In the genomic region with DNA sequence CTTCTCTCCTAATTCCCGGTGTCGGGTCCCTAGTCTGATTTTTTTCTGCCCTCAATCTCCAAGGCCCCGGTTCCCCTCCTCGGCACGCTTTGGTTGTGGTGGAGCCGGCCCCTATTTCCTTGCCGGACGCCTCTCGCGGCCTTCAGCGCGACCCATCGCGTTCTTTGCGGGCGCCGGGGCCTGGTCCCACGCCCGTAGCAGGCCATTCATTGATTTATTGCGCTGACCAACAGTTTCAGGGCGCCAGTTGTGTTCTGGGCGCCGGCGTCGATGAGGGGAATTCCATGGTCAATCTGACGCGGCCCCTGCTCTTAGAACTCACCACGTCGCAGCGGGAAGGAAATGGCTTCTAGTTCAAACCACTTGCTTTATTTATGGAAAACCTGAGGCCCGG, we compare ENCODE assay signal across 8 cellular contexts. TPM values are rescaled to one million over a fixed set of nuclear protein-coding genes. Genes with fewer than 3 reads are reported as not detected.
A peak's percentile ranks its signal among the peaks of the same experiment; 100 is the strongest.
DNase-seq lines count a peak whose midpoint lies in the region; ATAC-seq and TF ChIP-seq lines count a peak whose summit lies in the region.

No MANE protein-coding gene starts in this region.

- no peaks in the 10 kb centered on the region for H3K27me3 Mint-ChIP-seq in naive B cell
- H3K27me3 Mint-ChIP-seq in stimulated activated naive B cell treated with anti-CD40 and anti-IgM and Interleukin-4, amounts not matched to agents 10 μg/mL and 1 μg/mL and 100 μg/mL, for 72 hours: no peaks in the 10 kb centered on the region

- no peaks in the 10 kb centered on the region for H3K36me3 Mint-ChIP-seq in naive B cell
- H3K36me3 Mint-ChIP-seq in stimulated activated naive B cell treated with anti-CD40 and anti-IgM and Interleukin-4, amounts not matched to agents 10 μg/mL and 1 μg/mL and 100 μg/mL, for 72 hours: peaks cover 18 to 34% of the 10 kb centered on the region in 2 donors

- H3K9me3 Mint-ChIP-seq in naive B cell: no peaks in the 10 kb centered on the region
- no peaks in the 10 kb centered on the region for H3K9me3 Mint-ChIP-seq in stimulated activated naive B cell treated with anti-CD40 and anti-IgM and Interleukin-4, amounts not matched to agents 10 μg/mL and 1 μg/mL and 100 μg/mL, for 72 hours

- peaks cover 43 to 62% (median 54%) of the 10 kb centered on the region in 3 donors for H3K4me1 Mint-ChIP-seq in naive B cell
- peaks cover 29 to 50% of the 10 kb centered on the region in 2 donors for H3K4me1 Mint-ChIP-seq in stimulated activated naive B cell treated with anti-CD40 and anti-IgM and Interleukin-4, amounts not matched to agents 10 μg/mL and 1 μg/mL and 100 μg/mL, for 72 hours

- H3K4me3 Mint-ChIP-seq in naive B cell: peak overlapping the region; percentile 89 to 99 (median 98)
- H3K4me3 Mint-ChIP-seq in stimulated activated naive B cell treated with anti-CD40 and anti-IgM and Interleukin-4, amounts not matched to agents 10 μg/mL and 1 μg/mL and 100 μg/mL, for 72 hours: peak overlapping the region; percentile 88 to 96

- ATAC-seq in GM18499 (IDR thresholded peaks at IDR 0.05; ENCODE audit: insufficient read depth, unreplicated experiment): peak; percentile 16
- peak; percentile 27 for ATAC-seq in HG02623 (IDR thresholded peaks at IDR 0.05; ENCODE audit: unreplicated experiment)
- ATAC-seq in naive B cell (ENCODE audit: low read depth in 2 of 2): peak; percentile 3 to 13
- ATAC-seq in stimulated activated naive B cell treated with anti-CD40 and anti-IgM and Interleukin-4, amounts not matched to agents 10 μg/mL and 1 μg/mL and 100 μg/mL, for 72 hours (replicated peaks): peak; percentile 45 to 46

- DNase-seq in NCI-H2227 treated with DMSO at 0.1 percent for 48 hours (lab: John Stamatoyannopoulos, UW) (peak; percentile 70), erythroblast (lab: John Stamatoyannopoulos, UW) (peak; percentile 73), naive B cell (no peak), COR-L47 (lab: John Stamatoyannopoulos, UW) (no peak)
- DNase-seq in activated CD8-positive, alpha-beta memory T cell treated with anti-CD3 and anti-CD28 coated beads, Interleukin-2, amount 50 U/mL, for 48 hours: peak; percentile 81
- DNase-seq in stimulated activated naive B cell treated with anti-CD40 and anti-IgM and Interleukin-4, amounts not matched to agents 10 μg/mL and 1 μg/mL and 100 μg/mL, for 72 hours: peak; percentile 41

- H3K27ac Mint-ChIP-seq in naive B cell: peak overlapping the region; percentile 97 to 100 (median 100)
- H3K27ac Mint-ChIP-seq in stimulated activated naive B cell treated with anti-CD40 and anti-IgM and Interleukin-4, amounts not matched to agents 10 μg/mL and 1 μg/mL and 100 μg/mL, for 72 hours: peak overlapping the region; percentile 100

- TF ChIP-seq POLR2A in erythroblast (IDR thresholded peaks at IDR 0.05; ENCODE audit: low read length): no peak

RNA-seq across cellular contexts. Expression of gene CNOT9, which starts 0.4 kb away (rescaled TPM):
- polyA plus RNA-seq in naive B cell (ENCODE audit: low read depth in 6 of 6): 10 to 100 TPM; 10.9 to 21.9 (median 16.9) TPM

RNA-seq across cellular contexts. Expression of gene USP37, which starts 0.9 kb away (rescaled TPM):
- 10 to 100 TPM in 5 of 6 donors, 1 to 10 TPM in 1; 3.0 to 19.1 (median 12.3) TPM for polyA plus RNA-seq in naive B cell (ENCODE audit: low read depth in 6 of 6)

RNA-seq across cellular contexts. Expression of gene PLCD4, which starts 38.7 kb away (rescaled TPM):
- under 1 TPM in 1 of 6 donors, not detected in 5; 0.21 TPM for polyA plus RNA-seq in naive B cell (ENCODE audit: low read depth in 6 of 6)

Comparison
In these comparisons a context has a peak if more than half of its experiments do, and no peak if none do; other contexts are left out.
1. DNase-seq: peak in NCI-H2227 treated with DMSO at 0.1 percent for 48 hours (single experiment), activated CD8-positive, alpha-beta memory T cell treated with anti-CD3 and anti-CD28 coated beads, Interleukin-2, amount 50 U/mL, for 48 hours (single experiment), erythroblast (2 of 2) and stimulated activated naive B cell treated with anti-CD40 and anti-IgM and Interleukin-4, amounts not matched to agents 10 μg/mL and 1 μg/mL and 100 μg/mL, for 72 hours (single experiment); none in naive B cell (single experiment) and COR-L47 (single experiment).
2. Peak in every context shown above with its lines, with median percentiles within 50 percentile points of each other: ATAC-seq.